In the genomic region with DNA sequence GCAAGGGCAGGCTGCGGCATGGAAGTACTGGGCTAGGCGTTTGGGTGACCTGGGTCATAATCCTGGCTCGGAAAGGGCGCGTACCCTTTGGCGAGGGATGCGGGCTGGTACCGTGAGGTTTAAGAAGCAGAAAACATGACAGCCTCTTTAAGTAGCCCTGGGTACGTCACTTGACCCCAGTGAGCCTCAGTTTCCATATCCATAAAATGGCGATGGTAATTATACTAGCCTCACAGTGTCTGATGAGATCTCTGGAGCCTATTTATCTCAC, we compare ENCODE assay signal across 8 cellular contexts. TPM values are rescaled to one million over a fixed set of nuclear protein-coding genes. Genes with fewer than 3 reads are reported as not detected.
DNase-seq lines count a peak whose midpoint lies in the region; ATAC-seq and TF ChIP-seq lines count a peak whose summit lies in the region.

No MANE protein-coding gene starts in this region.

- no peaks in the 10 kb centered on the region for H3K36me3 ChIP-seq in iPS DF 6.9 (ENCODE audit: control insufficient read depth, insufficient read depth, low read length)

- H3K9me3 ChIP-seq in iPS DF 6.9 (ENCODE audit: control insufficient read depth, insufficient read depth, low read length), result no peaks in the 10 kb centered on the region

- H3K27me3 ChIP-seq in HL-60 (ENCODE audit: insufficient read depth, poor library complexity, severe bottlenecking), result no peaks in the 10 kb centered on the region
- no peaks in the 10 kb centered on the region for H3K27me3 ChIP-seq in iPS DF 6.9 (ENCODE audit: control insufficient read depth, insufficient read depth, low read length)

- H3K4me1 ChIP-seq in iPS DF 6.9 (ENCODE audit: control insufficient read depth, insufficient read depth, low read length), result peaks cover 10% of the 10 kb centered on the region

- no peak for TF ChIP-seq CTCF in HL-60 (IDR thresholded peaks at IDR 0.05; ENCODE audit: insufficient read depth, low read length)

- H3K27me3 Mint-ChIP-seq in activated T-cell treated with anti-CD3 and anti-CD28 coated beads, Interleukin-2, amount 50 U/mL, for 72 hours (ENCODE audit: low read depth), result no peaks in the 10 kb centered on the region
- H3K27me3 Mint-ChIP-seq in stimulated activated naive B cell treated with anti-CD40 and anti-IgM and Interleukin-4, amounts not matched to agents 10 μg/mL and 1 μg/mL and 100 μg/mL, for 72 hours, result no peaks in the 10 kb centered on the region

- H3K27ac ChIP-seq in HL-60 (replicated peaks) (peak overlapping the region; percentile 100), iPS DF 6.9 (ENCODE audit: low read length) (no peak overlapping the region)

- WGBS in iPS DF 6.9 (ENCODE audit: insufficient coverage, insufficient read length), result no CpG with 5 or more reads among the region's 10 CpGs

- no peaks in the 10 kb centered on the region for H3K9me3 Mint-ChIP-seq in activated T-cell treated with anti-CD3 and anti-CD28 coated beads, Interleukin-2, amount 50 U/mL, for 72 hours
- H3K9me3 Mint-ChIP-seq in stimulated activated naive B cell treated with anti-CD40 and anti-IgM and Interleukin-4, amounts not matched to agents 10 μg/mL and 1 μg/mL and 100 μg/mL, for 72 hours, result no peaks in the 10 kb centered on the region

- peak overlapping the region; percentile 93 to 98 for H3K4me3 Mint-ChIP-seq in activated T-cell treated with anti-CD3 and anti-CD28 coated beads, Interleukin-2, amount 50 U/mL, for 72 hours
- H3K4me3 Mint-ChIP-seq in stimulated activated naive B cell treated with anti-CD40 and anti-IgM and Interleukin-4, amounts not matched to agents 10 μg/mL and 1 μg/mL and 100 μg/mL, for 72 hours, result peak overlapping the region; percentile 93 to 96

- DNase-seq in HL-60 (ENCODE audit: low read depth in 1 of 2, low spot score in 1 of 2) (no peak), iPS DF 6.9 (ENCODE audit: low read depth, low spot score) (no peak), NOMO-1 (lab: John Stamatoyannopoulos, UW; ENCODE audit: unreplicated experiment in 2 of 2) (no peak), activated gamma-delta T cell treated with Interleukin-2 at 50 U/mL for 16 hours (no peak), GF-D8 (lab: John Stamatoyannopoulos, UW) (no peak)
- peak in 1 of 2 donors; percentile 48 for DNase-seq in activated T-cell treated with anti-CD3 and anti-CD28 coated beads, Interleukin-2, amount 50 U/mL, for 72 hours
- no peak for DNase-seq in stimulated activated naive B cell treated with anti-CD40 and anti-IgM and Interleukin-4, amounts not matched to agents 10 μg/mL and 1 μg/mL and 100 μg/mL, for 72 hours

- H3K4me1 Mint-ChIP-seq in activated T-cell treated with anti-CD3 and anti-CD28 coated beads, Interleukin-2, amount 50 U/mL, for 72 hours (ENCODE audit: low read depth), result peaks cover 87% of the 10 kb centered on the region
- peaks cover 42 to 71% of the 10 kb centered on the region in 2 donors for H3K4me1 Mint-ChIP-seq in stimulated activated naive B cell treated with anti-CD40 and anti-IgM and Interleukin-4, amounts not matched to agents 10 μg/mL and 1 μg/mL and 100 μg/mL, for 72 hours

- peak overlapping the region; percentile 68 for H3K4me3 ChIP-seq in HL-60 (replicated peaks; ENCODE audit: insufficient read depth, low read length)
- peak overlapping the region; percentile 78; the same call in 1 of the 2 replicates for H3K4me3 ChIP-seq in iPS DF 6.9 (ENCODE audit: low read length)

- no peak for ATAC-seq in activated T-cell treated with anti-CD3 and anti-CD28 coated beads, Interleukin-2, amount 50 U/mL, for 72 hours (replicated peaks in 1 of 2)
- ATAC-seq in stimulated activated naive B cell treated with anti-CD40 and anti-IgM and Interleukin-4, amounts not matched to agents 10 μg/mL and 1 μg/mL and 100 μg/mL, for 72 hours (replicated peaks), result peak in 1 of 2 donors; percentile 2
- ATAC-seq in GM19467 (IDR thresholded peaks at IDR 0.05; ENCODE audit: unreplicated experiment), result no peak

- peaks cover 0 to 7% of the 10 kb centered on the region in 2 donors for H3K36me3 Mint-ChIP-seq in activated T-cell treated with anti-CD3 and anti-CD28 coated beads, Interleukin-2, amount 50 U/mL, for 72 hours (ENCODE audit: insufficient read depth in 2 of 2)
- peaks cover 15 to 20% of the 10 kb centered on the region in 2 donors for H3K36me3 Mint-ChIP-seq in stimulated activated naive B cell treated with anti-CD40 and anti-IgM and Interleukin-4, amounts not matched to agents 10 μg/mL and 1 μg/mL and 100 μg/mL, for 72 hours

- H3K27ac Mint-ChIP-seq in activated T-cell treated with anti-CD3 and anti-CD28 coated beads, Interleukin-2, amount 50 U/mL, for 72 hours, result peak overlapping the region; percentile 93
- peak overlapping the region; percentile 99 for H3K27ac Mint-ChIP-seq in stimulated activated naive B cell treated with anti-CD40 and anti-IgM and Interleukin-4, amounts not matched to agents 10 μg/mL and 1 μg/mL and 100 μg/mL, for 72 hours

RNA-seq across cellular contexts. Expression of a gene that starts 0.7 kb away (rescaled TPM):
- 10 to 100 TPM; 19.4 to 20.0 TPM for total RNA-seq in activated T-cell treated with anti-CD3 and anti-CD28 coated beads, Interleukin-2, amount 50 U/mL, for 72 hours

RNA-seq across cellular contexts. Expression of a gene that starts 38.0 kb away (rescaled TPM):
- total RNA-seq in activated T-cell treated with anti-CD3 and anti-CD28 coated beads, Interleukin-2, amount 50 U/mL, for 72 hours, result 10 to 100 TPM; 64.4 to 80.2 TPM
